Comparison of ENCODE assay signal across 22 cellular contexts in genomic region chr7:139495726-139496125, GRCh38. TPM values are rescaled to one million over a fixed set of nuclear protein-coding genes. Genes with fewer than 3 reads are reported as not detected.
DNase-seq lines count a peak whose midpoint lies in the region; ATAC-seq, FAIRE-seq and TF ChIP-seq lines count a peak whose summit lies in the region.
"Had no signal": no experiment of that assay in that cellular context is flagged by ENCODE, and none has a peak within 500 bp of the region (broad histone marks: within the 10 kb centered on the region; RNA-seq: fewer than 3 reads in every experiment).

No MANE protein-coding gene starts in this region.

- in situ Hi-C loops in GM12878 (cut with MboI), result no loop called here
- in situ Hi-C loops in GM23248 (cut with MboI), result loop anchor here (25.0 kb wide), 1 partner anchor 517 kb away; no protein-coding TSS in a partner anchor

- H3K4me2 ChIP-seq in BLaER1 (peak overlapping the region; percentile 80), GM12878 (ENCODE audit: control insufficient read depth, insufficient read depth) (peak overlapping the region; percentile 88), GM23248 (ENCODE audit: unreplicated experiment) (no peak overlapping the region)
- H3K4me2 ChIP-seq: GM23338 had no signal

- H3K79me2 ChIP-seq in GM12878 (ENCODE audit: control insufficient read depth, insufficient read depth, low read length) (no peaks in the 10 kb centered on the region), GM23248 (ENCODE audit: insufficient read depth) (no peaks in the 10 kb centered on the region)

- CTCF ChIA-PET in GM12878 (lab: Yijun Ruan, JAX), result interaction anchor here (0.6 to 2.6 kb wide), 4 partner anchors 58 to 125 kb away, joined by 3 to 15 read pairs (median 3); no protein-coding TSS in a partner anchor

- no peak for TF ChIP-seq EP300 in GM12878 (IDR thresholded peaks at IDR 0.05; ENCODE audit: borderline replicate concordance in 1 of 2, control insufficient read depth in 1 of 2, low read depth in 2 of 2, low read length in 2 of 2)

- no peak for TF ChIP-seq RAD21 in GM12878 (IDR thresholded peaks at IDR 0.05; ENCODE audit: insufficient read depth, low read depth, low read length)

- no peak overlapping the region for H2AFZ ChIP-seq in GM12878 (ENCODE audit: control insufficient read depth, low read depth, low read length)
- no peak overlapping the region for H2AFZ ChIP-seq in GM23248

- H3K9me3 ChIP-seq in BLaER1, result peaks cover 14% of the 10 kb centered on the region
- peaks cover 8% of the 10 kb centered on the region; the same call in 2 of the 3 replicates for H3K9me3 ChIP-seq in GM12878 (replicated peaks; ENCODE audit: control insufficient read depth, insufficient read depth, low read length)
- no peaks in the 10 kb centered on the region for H3K9me3 ChIP-seq in GM23248 (ENCODE audit: low read depth)
- H3K9me3 ChIP-seq: prostate gland had no signal

- SMC1A ChIA-PET in GM12878 (lab: Charles Lee; ENCODE audit: uncharacterized antibody, unreplicated experiment), result interaction anchor here (0.9 to 1.0 kb wide), 3 partner anchors 9 to 61 kb away, joined by 3 to 6 read pairs (median 3); no protein-coding TSS in a partner anchor

- no peak for TF ChIP-seq CTCF in GM12878 (IDR thresholded peaks at IDR 0.05 in 2 of 3, conservative IDR thresholded peaks at IDR 0.05 in 1 of 3; ENCODE audit: control insufficient read depth in 2 of 3, extremely low read depth in 1 of 3, insufficient read depth in 1 of 3, low read depth in 3 of 3, low read length in 3 of 3)

- no TSS peak for BruUV-seq in GM12878 (replicated peaks; lab: Mats Ljungman, UMichigan)

- ATAC-seq in HG02884 (IDR thresholded peaks at IDR 0.05; ENCODE audit: unreplicated experiment) (peak; percentile 11), GM12878 (peak; percentile 9)
- ATAC-seq: GM23338 had no signal

- POLR2A ChIA-PET in GM12878 (lab: Charles Lee), result no interaction called here

- peaks cover 24% of the 10 kb centered on the region for H3K4me1 ChIP-seq in BLaER1
- H3K4me1 ChIP-seq in GM12878 (ENCODE audit: control insufficient read depth, insufficient read depth, low read length), result peaks cover 24% of the 10 kb centered on the region
- H3K4me1 ChIP-seq in GM23248 (ENCODE audit: insufficient read depth), result no peaks in the 10 kb centered on the region
- H3K4me1 ChIP-seq: prostate gland had no signal

- TF ChIP-seq POLR2A in GM12878 (IDR thresholded peaks at IDR 0.05; ENCODE audit: low read depth, low read length), result no peak

- no peaks in the 10 kb centered on the region for H4K20me1 ChIP-seq in BLaER1
- no peaks in the 10 kb centered on the region for H4K20me1 ChIP-seq in GM12878 (ENCODE audit: control insufficient read depth, insufficient read depth)
- H4K20me1 ChIP-seq in GM23248 (ENCODE audit: insufficient read depth), result no peaks in the 10 kb centered on the region

- H3K36me3 ChIP-seq in BLaER1 (no peaks in the 10 kb centered on the region), GM12878 (ENCODE audit: control insufficient read depth in 2 of 2, insufficient read depth in 2 of 2, low read length in 1 of 2) (no peaks in the 10 kb centered on the region), GM23248 (ENCODE audit: low read depth) (no peaks in the 10 kb centered on the region)
- H3K36me3 ChIP-seq: prostate gland had no signal

- no peak for DNase-seq in GM18507 (ENCODE audit: extremely low spot score, insufficient read length, low read depth)
- no peak for DNase-seq in GM12878 (ENCODE audit: low read depth, low spot score)
- no peak for DNase-seq in NCI-H187 (lab: John Stamatoyannopoulos, UW)
- DNase-seq in NCI-H1694 (lab: John Stamatoyannopoulos, UW), result no peak
- no peak for DNase-seq in GM23248
- DNase-seq: activated CD4-positive, alpha-beta T cell treated with anti-CD3 and anti-CD28 coated beads, Interleukin-2, amount 50 U/mL, for 1 hour; activated T-cell treated with anti-CD3 and anti-CD28 coated beads for 4 hours; aorta; foreskin fibroblast; NCI-H1105; NCI-H2171; NCI-H526; nephron progenitor cell; SHP77; trophoblast cell had no signal

- peak overlapping the region; percentile 46; the same call in 1 of the 2 replicates for H3K27ac ChIP-seq in BLaER1
- H3K27ac ChIP-seq in GM12878 (ENCODE audit: control insufficient read depth, insufficient read depth), result peak overlapping the region; percentile 84
- no peak overlapping the region for H3K27ac ChIP-seq in GM23248
- H3K27ac ChIP-seq: epithelial cell of prostate, prostate gland had no signal

- H3K9ac ChIP-seq in BLaER1 (peak overlapping the region; percentile 55), GM12878 (ENCODE audit: control insufficient read depth, insufficient read depth, low read length) (no peak overlapping the region), GM23248 (no peak overlapping the region)

- FAIRE-seq in GM18507 (lab: Jason Lieb, UNC), result peak; percentile 18
- no peak for FAIRE-seq in GM12878 (lab: Jason Lieb, UNC)

- H3F3A ChIP-seq in GM23248 (ENCODE audit: insufficient read depth), result no peaks in the 10 kb centered on the region

- no peak overlapping the region for H3K4me3 ChIP-seq in BLaER1
- no peak overlapping the region for H3K4me3 ChIP-seq in GM12878
- no peak overlapping the region for H3K4me3 ChIP-seq in GM23248
- H3K4me3 ChIP-seq: GM23338, prostate gland had no signal

- H3K9me2 ChIP-seq in GM23248 (ENCODE audit: insufficient read depth), result no peaks in the 10 kb centered on the region

- RAD21 ChIA-PET in GM12878 (lab: Charles Lee; ENCODE audit: unreplicated experiment), result interaction anchor here (0.6 kb wide), 1 partner anchor 276 kb away, joined by 3 read pairs; no protein-coding TSS in a partner anchor

- WGBS in GM12878 (ENCODE audit: insufficient coverage, insufficient replicate concordance, low lambda C conversion rate, missing lambda C conversion rate), result 98% methylated on average over 6 of the region's 6 CpGs
- 84% methylated on average over 6 of the region's 6 CpGs for WGBS in GM23248 (ENCODE audit: low coverage in 1 of 2, low lambda C conversion rate in 2 of 2, missing lambda C conversion rate in 2 of 2), 2 experiments

- intact Hi-C loops in GM12878 (cut with micrococcal nuclease; ENCODE audit: unreplicated experiment), result loop anchor here (5.0 kb wide), 1 partner anchor 63 kb away; no protein-coding TSS in a partner anchor

- H3K27me3 ChIP-seq in BLaER1, result no peaks in the 10 kb centered on the region
- no peaks in the 10 kb centered on the region for H3K27me3 ChIP-seq in GM12878 (replicated peaks in 1 of 2; ENCODE audit: control insufficient read depth in 2 of 2, insufficient read depth in 2 of 2, low read length in 1 of 2)
- H3K27me3 ChIP-seq in GM23248 (replicated peaks; ENCODE audit: insufficient read depth), result peaks cover 11% of the 10 kb centered on the region

TF ChIP-seq in GM12878, 131 proteins besides CTCF, POLR2A, EP300 and RAD21 (continues in another document):
- TF ChIP-seq SIX5 (IDR thresholded peaks at IDR 0.05; ENCODE audit: low read depth, low read length, severe bottlenecking) (no peak), HDAC6 (IDR thresholded peaks at IDR 0.05; ENCODE audit: unreplicated experiment) (no peak), POLR2AphosphoS5 (IDR thresholded peaks at IDR 0.05; ENCODE audit: low read length) (no peak), MYB (IDR thresholded peaks at IDR 0.05; ENCODE audit: borderline replicate concordance, low read depth, low read length) (no peak), POLR2AphosphoS2 (IDR thresholded peaks at IDR 0.05; ENCODE audit: low read depth, low read length) (no peak), KLF5 (IDR thresholded peaks at IDR 0.05; ENCODE audit: partially characterized antibody) (no peak)

RNA-seq across cellular contexts. Expression of gene KLRG2, which starts 12.3 kb away (rescaled TPM):
- total RNA-seq in GM12878 (2013; cell fraction: nucleolus; rRNA removed), result not detected in 2 replicates
- total RNA-seq in GM12878 (2014; rRNA removed) (0.06 TPM in 1 of 2 replicates, not detected in the other), GM12878 (2014; rRNA removed; fragmentation: Illumina TruSeq; extraction: Trizol) (not detected in 2 replicates), GM12878 (2021) (not detected in 2 replicates)
- polyA plus RNA-seq in GM12878 (2011; ENCODE audit: low read depth), result not detected
- polyA plus RNA-seq in GM12878 (2011; rRNA removed) (not detected in 2 replicates), GM12878 (2014; fragmentation: Illumina TruSeq; extraction: Trizol) (not detected in 2 replicates), GM12878 (2014; fragmentation: Nextera tagmentation; extraction: Ambion mirVana) (not detected), GM12878 (2014; rRNA removed) (0.09 TPM in 1 of 2 replicates, not detected in the other), GM12878 (2016; fragmentation: Nextera tagmentation; extraction: Ambion mirVana) (not detected), GM23248 (2016; fragmentation: Nextera tagmentation; extraction: Ambion mirVana) (not detected in 2 replicates)
- not detected in 2 replicates for polyA plus RNA-seq in GM12878 (2011; cell fraction: cytosol; rRNA removed)
- not detected in 2 replicates for polyA plus RNA-seq in GM12878 (2011; cell fraction: nucleus; rRNA removed)
- polyA plus RNA-seq in GM12878 (2012), result not detected in 2 replicates
- not detected in 2 replicates for polyA minus RNA-seq in GM12878 (2011; rRNA and poly(A)+ RNA removed)
- not detected in 2 replicates for polyA minus RNA-seq in GM12878 (2011; cell fraction: cytosol; rRNA and poly(A)+ RNA removed)
- polyA minus RNA-seq in GM12878 (2011; cell fraction: nucleus; rRNA and poly(A)+ RNA removed), result not detected in 2 replicates
- 0.65 TPM in 1 of 2 replicates, not detected in the other for total RNA-seq in GM23248 (2014; rRNA removed; shearing (Covaris generic))
- total RNA-seq: aorta, mononuclear cell had no signal
- polyA plus RNA-seq: aorta, liver had no signal

RNA-seq across cellular contexts. Expression of gene CLEC2L, which starts 27.8 kb away (rescaled TPM):
- not detected in 2 replicates for total RNA-seq in GM12878 (2013; cell fraction: nucleolus; rRNA removed)
- total RNA-seq in GM12878 (2014; rRNA removed), result not detected in 2 replicates
- not detected in 2 replicates for total RNA-seq in GM12878 (2014; rRNA removed; fragmentation: Illumina TruSeq; extraction: Trizol)
- total RNA-seq in GM12878 (2021), result not detected in 2 replicates
- not detected for polyA plus RNA-seq in GM12878 (2011; ENCODE audit: low read depth)
- not detected in 2 replicates for polyA plus RNA-seq in GM12878 (2011; rRNA removed)
- polyA plus RNA-seq in GM12878 (2011; cell fraction: cytosol; rRNA removed), result not detected in 2 replicates
- not detected in 2 replicates for polyA plus RNA-seq in GM12878 (2011; cell fraction: nucleus; rRNA removed)
- polyA plus RNA-seq in GM12878 (2012), result not detected in 2 replicates
- not detected in 2 replicates for polyA plus RNA-seq in GM12878 (2014; fragmentation: Illumina TruSeq; extraction: Trizol)
- not detected for polyA plus RNA-seq in GM12878 (2014; fragmentation: Nextera tagmentation; extraction: Ambion mirVana)
- not detected in 2 replicates for polyA plus RNA-seq in GM12878 (2014; rRNA removed)
- polyA plus RNA-seq in GM12878 (2016; fragmentation: Nextera tagmentation; extraction: Ambion mirVana), result not detected
- not detected in 2 replicates for polyA minus RNA-seq in GM12878 (2011; rRNA and poly(A)+ RNA removed)
- polyA minus RNA-seq in GM12878 (2011; cell fraction: cytosol; rRNA and poly(A)+ RNA removed), result not detected in 2 replicates
- polyA minus RNA-seq in GM12878 (2011; cell fraction: nucleus; rRNA and poly(A)+ RNA removed), result not detected in 2 replicates
- not detected in 2 replicates for total RNA-seq in GM23248 (2014; rRNA removed; shearing (Covaris generic))
- polyA plus RNA-seq in GM23248 (2016; fragmentation: Nextera tagmentation; extraction: Ambion mirVana), result not detected in 2 replicates
- total RNA-seq: aorta, GM23338 had no signal
- polyA plus RNA-seq: aorta, GM23338, liver had no signal
